Comparison of ENCODE assay signal across 7 cellular contexts in the genomic region with DNA sequence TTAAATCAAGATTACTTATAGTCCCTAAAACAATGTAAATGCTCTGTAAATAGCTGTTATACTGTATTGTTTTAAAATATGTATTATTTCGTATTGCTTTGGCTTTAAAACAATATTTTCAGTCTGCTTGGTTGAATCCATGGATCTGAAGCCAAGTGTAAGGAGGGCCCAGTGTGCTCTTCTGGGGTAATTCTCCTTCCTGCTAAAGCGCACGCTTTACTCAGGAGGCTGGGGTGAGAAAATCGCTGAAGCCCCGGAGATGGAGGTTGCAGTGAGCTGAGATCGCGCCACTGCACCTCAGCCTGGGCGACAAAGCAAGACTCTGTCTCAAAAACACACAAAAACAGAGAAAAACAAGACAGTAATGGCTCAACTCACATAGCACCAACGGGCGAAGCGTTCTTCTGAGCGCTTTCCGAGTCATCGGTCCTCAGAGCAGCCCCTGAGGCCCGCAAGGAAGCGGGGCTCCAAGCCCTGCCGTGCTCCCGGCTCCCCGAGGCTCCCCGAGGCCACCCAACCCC. TPM values are rescaled to one million over a fixed set of nuclear protein-coding genes. Genes with fewer than 3 reads are reported as not detected.
DNase-seq lines count a peak whose midpoint lies in the region; ATAC-seq and TF ChIP-seq lines count a peak whose summit lies in the region.
"Had no signal": no experiment of that assay in that cellular context is flagged by ENCODE, and none has a peak within 500 bp of the region (broad histone marks: within the 10 kb centered on the region; RNA-seq: fewer than 3 reads in every experiment).

No MANE protein-coding gene starts in this region.

- POLR2A ChIA-PET in CD4-positive, alpha-beta T cell (lab: Charles Lee), result interaction anchor here (1.0 to 2.5 kb wide), 6 partner anchors 14 to 312 kb away, joined by 3 to 17 read pairs (median 4); a partner anchor contains a TSS

- peak overlapping the region; percentile 46 for H3K27ac ChIP-seq in CD4-positive, alpha-beta T cell (ENCODE audit: low read depth, low read length)

- intact Hi-C loops in CD4-positive, alpha-beta T cell (cut with DNase I, micrococcal nuclease), result loop anchor here (2.0 to 10.0 kb wide), 6 partner anchors 22 to 742 kb away; a partner anchor contains a TSS

- H3K9me3 Mint-ChIP-seq in CD4-positive, alpha-beta T cell, result no peaks in the 10 kb centered on the region
- no peaks in the 10 kb centered on the region for H3K9me3 Mint-ChIP-seq in osteocyte (ENCODE audit: unreplicated experiment)

- no peaks in the 10 kb centered on the region for H3K27me3 Mint-ChIP-seq in CD4-positive, alpha-beta T cell
- no peaks in the 10 kb centered on the region for H3K27me3 Mint-ChIP-seq in osteocyte (ENCODE audit: unreplicated experiment)

- H3K4me3 Mint-ChIP-seq in CD4-positive, alpha-beta T cell, result peak overlapping the region; percentile 94
- H3K4me3 Mint-ChIP-seq in osteocyte (ENCODE audit: unreplicated experiment), result peak overlapping the region; percentile 89

- no peak for DNase-seq in CD4-positive, alpha-beta T cell
- DNase-seq in cerebellar cortex (ENCODE audit: low spot score) (peak; percentile 57), osteocyte (ENCODE audit: extremely low spot score, unreplicated experiment) (no peak), C1 segment of cervical spinal cord (lab: John Stamatoyannopoulos, UW) (no peak), kidney tubule cell (ENCODE audit: low spot score) (no peak)

- no peaks in the 10 kb centered on the region for H3K9me3 ChIP-seq in CD4-positive, alpha-beta T cell (ENCODE audit: control insufficient read depth, low read length)

- H3K4me1 Mint-ChIP-seq in CD4-positive, alpha-beta T cell (ENCODE audit: low read depth), result peaks cover 25% of the 10 kb centered on the region
- peaks cover 22% of the 10 kb centered on the region for H3K4me1 Mint-ChIP-seq in osteocyte (ENCODE audit: unreplicated experiment)

- H3K27me3 ChIP-seq in CD4-positive, alpha-beta T cell (ENCODE audit: control insufficient read depth, insufficient read depth, low read length), result no peaks in the 10 kb centered on the region

- TF ChIP-seq CTCF in CD4-positive, alpha-beta T cell (IDR thresholded peaks at IDR 0.05), result no peak
- no peak for TF ChIP-seq CTCF in osteocyte (IDR thresholded peaks at IDR 0.05)

- CTCF ChIA-PET in CD4-positive, alpha-beta T cell (lab: Charles Lee), result interaction anchor here (1.6 to 1.8 kb wide), 2 partner anchors 54 to 244 kb away, joined by 11 read pairs; a partner anchor contains a TSS

- H3K36me3 Mint-ChIP-seq in CD4-positive, alpha-beta T cell (ENCODE audit: low read depth), result no peaks in the 10 kb centered on the region
- H3K36me3 Mint-ChIP-seq in osteocyte (ENCODE audit: unreplicated experiment), result no peaks in the 10 kb centered on the region

- peak overlapping the region; percentile 82 for H3K27ac Mint-ChIP-seq in CD4-positive, alpha-beta T cell
- H3K27ac Mint-ChIP-seq in osteocyte (ENCODE audit: unreplicated experiment), result peak overlapping the region; percentile 79

- peak; percentile 24 for ATAC-seq in CD4-positive, alpha-beta T cell (ENCODE audit: poor library complexity)
- peak; percentile 13 for ATAC-seq in HG02870 (IDR thresholded peaks at IDR 0.05; ENCODE audit: unreplicated experiment)

RNA-seq across cellular contexts. Expression of a gene that starts 0.4 kb away (rescaled TPM):
- total RNA-seq in CD4-positive, alpha-beta T cell, result 10 to 100 TPM; 70.2 to 77.8 TPM
- total RNA-seq in osteocyte, result 58.0 and 67.8 TPM in 2 replicates

RNA-seq across cellular contexts. Expression of a gene that starts 6.7 kb away (rescaled TPM):
- not detected for total RNA-seq in CD4-positive, alpha-beta T cell
- 0.78 and 0.83 TPM in 2 replicates for total RNA-seq in osteocyte
- total RNA-seq: M059J had no signal

RNA-seq across cellular contexts. Expression of a gene that starts 13.1 kb away (rescaled TPM):
- 10 to 100 TPM; 17.6 to 19.2 TPM for total RNA-seq in CD4-positive, alpha-beta T cell
- total RNA-seq in osteocyte, result 17.9 and 18.5 TPM in 2 replicates

RNA-seq across cellular contexts. Expression of a gene that starts 24.9 kb away (rescaled TPM):
- total RNA-seq in CD4-positive, alpha-beta T cell, result 10 to 100 TPM; 21.8 to 25.0 TPM
- 56.9 and 59.8 TPM in 2 replicates for total RNA-seq in osteocyte

RNA-seq across cellular contexts. Expression of a gene that starts 54.2 kb away (rescaled TPM):
- 10 to 100 TPM; 51.3 to 57.7 TPM for total RNA-seq in CD4-positive, alpha-beta T cell
- total RNA-seq in osteocyte, result 37.2 and 39.7 TPM in 2 replicates
